ENCODE assay signal across 8 cellular contexts in the genomic region with DNA sequence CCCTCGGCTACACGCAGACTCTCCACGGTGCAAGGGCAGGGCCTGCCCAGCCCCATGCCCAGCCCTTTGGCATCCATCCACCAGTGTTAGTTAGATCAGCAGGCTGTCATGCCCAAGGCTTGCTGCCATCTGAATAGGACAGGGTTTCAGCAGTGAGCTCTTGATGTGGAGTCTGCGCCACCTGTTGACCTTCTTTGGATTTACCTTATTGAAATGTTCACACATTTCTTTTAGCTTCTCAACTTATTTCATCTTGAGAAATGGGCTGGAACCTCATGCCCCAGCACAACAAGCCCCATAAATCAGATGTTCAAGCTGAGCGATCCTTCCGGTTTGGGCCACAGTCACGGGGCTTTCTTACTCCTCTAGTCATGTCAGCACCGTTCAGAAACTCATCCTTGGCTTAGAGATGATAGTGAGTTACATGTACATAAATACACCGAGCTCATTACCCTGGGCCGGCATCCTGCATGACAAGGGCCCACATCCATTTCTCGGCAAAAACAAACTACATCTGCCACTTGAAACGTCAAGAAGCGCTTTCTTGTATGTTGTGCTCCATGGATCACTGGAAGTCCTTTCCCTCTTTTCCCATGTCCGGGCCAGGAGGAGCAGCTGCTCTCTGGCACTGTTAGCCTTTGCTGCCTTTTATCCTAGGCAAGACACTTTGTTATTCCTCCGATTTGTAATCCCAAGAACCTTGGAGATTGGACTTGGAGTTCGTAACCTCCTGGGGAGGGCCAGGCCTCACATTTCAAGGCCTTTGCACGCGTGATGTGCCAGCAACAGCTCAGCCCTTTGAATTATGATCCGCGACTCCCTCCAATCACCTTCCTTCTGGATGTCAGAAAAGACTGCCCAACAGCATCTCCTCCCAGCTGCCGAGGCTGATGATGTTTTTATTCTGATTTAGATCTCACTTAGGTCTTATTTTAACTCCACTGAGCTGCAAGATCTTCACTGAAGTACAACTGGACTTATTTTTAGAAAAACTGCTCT.
DNase-seq lines count a peak whose midpoint lies in the region; ATAC-seq, FAIRE-seq and TF ChIP-seq lines count a peak whose summit lies in the region.

No MANE protein-coding gene starts in this region.

- 50 to 63% methylated on average over 21 of the region's 21 CpGs for WGBS in sigmoid colon, 2 donors

- TF ChIP-seq CTCF in VCaP (conservative IDR thresholded peaks at IDR 0.05): peak; percentile 83
- TF ChIP-seq CTCF in cardiac muscle cell (IDR thresholded peaks at IDR 0.05; ENCODE audit: low read depth, low read length): peak; percentile 43
- TF ChIP-seq CTCF in sigmoid colon (IDR thresholded peaks at IDR 0.05): no peak

- H3K4me3 ChIP-seq in cardiac muscle cell: no peak overlapping the region
- no peak overlapping the region for H3K4me3 ChIP-seq in sigmoid colon

- ATAC-seq in GM19023 (IDR thresholded peaks at IDR 0.05; ENCODE audit: unreplicated experiment): no peak
- ATAC-seq in HG02973 (IDR thresholded peaks at IDR 0.05; ENCODE audit: unreplicated experiment): no peak

- H3K9me3 ChIP-seq in cardiac muscle cell (ENCODE audit: low read depth) (no peaks in the 10 kb centered on the region), sigmoid colon (no peaks in the 10 kb centered on the region)

- TF ChIP-seq EP300 in sigmoid colon (IDR thresholded peaks at IDR 0.05): no peak

- no peaks in the 10 kb centered on the region for H3K36me3 ChIP-seq in cardiac muscle cell
- H3K36me3 ChIP-seq in sigmoid colon: no peaks in the 10 kb centered on the region

- H3K27me3 ChIP-seq in cardiac muscle cell (no peaks in the 10 kb centered on the region), sigmoid colon (no peaks in the 10 kb centered on the region)

- intact Hi-C loops in sigmoid colon (cut with DNase I): loop anchor here (5.0 kb wide), 4 partner anchors 94 to 276 kb away; no protein-coding TSS in a partner anchor

- peak overlapping the region; percentile 22; the same call in 1 of the 2 replicates for H3K27ac ChIP-seq in VCaP
- H3K27ac ChIP-seq in cardiac muscle cell: peak overlapping the region; percentile 41
- peak overlapping the region; percentile 71 to 76 (median 72) for H3K27ac ChIP-seq in sigmoid colon

- FAIRE-seq in G401.6 (lab: Jason Lieb, UNC): peak; percentile 77

- DNase-seq in 8988T: peak; percentile 70
- peak; percentile 7 for DNase-seq in NCI-H128 (lab: John Stamatoyannopoulos, UW; ENCODE audit: unreplicated experiment)
- DNase-seq in cardiac muscle cell (ENCODE audit: low read depth in 1 of 2, low spot score in 1 of 2): peak; percentile 63
- DNase-seq in sigmoid colon: peak; percentile 90

- H3K4me1 ChIP-seq in cardiac muscle cell (ENCODE audit: low read depth) (peaks cover 10% of the 10 kb centered on the region), sigmoid colon (peaks cover 0 to 60% (median 56%) of the 10 kb centered on the region in 4 donors)

- TF ChIP-seq POLR2A in sigmoid colon (IDR thresholded peaks at IDR 0.05): no peak

Comparison
In these comparisons a context has a peak if more than half of its experiments do, and no peak if none do; other contexts are left out.
1. DNase-seq: peak in every context shown above with its lines; median percentile 90 in sigmoid colon; 70 in 8988T; 63 in cardiac muscle cell; 7 in NCI-H128.
2. H3K27ac ChIP-seq: peak in every context shown above with its lines; median percentile 72 in sigmoid colon; 41 in cardiac muscle cell; 22 in VCaP.
3. CTCF ChIP-seq: peak in VCaP (single experiment) and cardiac muscle cell (single experiment); none in sigmoid colon (0 of 4).